In the genomic region with DNA sequence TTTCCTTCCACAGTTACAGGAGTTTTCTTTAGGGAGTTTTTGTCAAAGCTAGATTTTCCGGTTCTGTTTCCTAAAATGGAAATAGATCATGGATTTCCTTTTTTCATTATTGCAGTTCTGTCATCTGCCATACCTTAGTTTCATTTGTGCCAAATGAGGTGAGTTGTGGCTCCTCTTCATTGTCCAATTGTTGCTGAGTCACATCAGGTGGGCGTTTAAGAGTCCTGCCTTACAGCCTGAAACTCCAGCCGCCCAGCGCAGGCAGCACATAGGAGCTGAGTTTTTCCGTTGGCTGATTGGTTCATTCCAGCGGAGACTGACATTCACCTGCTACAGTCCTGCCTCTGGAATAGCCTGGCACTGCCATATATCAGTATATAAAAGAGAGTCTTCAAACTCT, we compare ENCODE assay signal across 9 cellular contexts. TPM values are rescaled to one million over a fixed set of nuclear protein-coding genes. Genes with fewer than 3 reads are reported as not detected.
DNase-seq lines count a peak whose midpoint lies in the region; ATAC-seq, FAIRE-seq and TF ChIP-seq lines count a peak whose summit lies in the region.
"Had no signal": no experiment of that assay in that cellular context is flagged by ENCODE, and none has a peak within 500 bp of the region (broad histone marks: within the 10 kb centered on the region; RNA-seq: fewer than 3 reads in every experiment).

No MANE protein-coding gene starts in this region.

- no peaks in the 10 kb centered on the region for H3K27me3 ChIP-seq in SK-N-SH (ENCODE audit: insufficient read depth)
- H3K27me3 ChIP-seq in adipocyte (replicated peaks; ENCODE audit: control insufficient read depth, insufficient read depth, low read length), result no peaks in the 10 kb centered on the region
- H3K27me3 ChIP-seq in keratinocyte (ENCODE audit: control insufficient read depth, extremely low read depth, insufficient read depth, low read length), result no peaks in the 10 kb centered on the region
- no peaks in the 10 kb centered on the region for H3K27me3 ChIP-seq in suprapubic skin

- POLR2A ChIA-PET in SK-N-SH (lab: Yijun Ruan, JAX), result no interaction called here

- no peak for DNase-seq in SK-N-SH
- DNase-seq in adipocyte (ENCODE audit: low read depth), result no peak
- no peak for DNase-seq in keratinocyte (ENCODE audit: low read depth, low spot score)
- DNase-seq in suprapubic skin (ENCODE audit: low spot score in 2 of 2), result no peak
- no peak for DNase-seq in amniotic stem cell (lab: John Stamatoyannopoulos, UW)
- no peak for DNase-seq in hepatic stellate cell (ENCODE audit: low spot score)
- DNase-seq: activated naive CD4-positive, alpha-beta T cell had no signal

- H4K20me1 ChIP-seq in SK-N-SH (ENCODE audit: insufficient read depth), result 0 out of 2 replicates have a peak, but pooled peaks cover 4% of the 10 kb centered on the region
- peaks cover 5% of the 10 kb centered on the region for H4K20me1 ChIP-seq in keratinocyte (ENCODE audit: control insufficient read depth, extremely low read depth, insufficient read depth, low read length)

- TF ChIP-seq RAD21 in SK-N-SH (IDR thresholded peaks at IDR 0.05; ENCODE audit: low read length), result no peak

- H3K9me3 ChIP-seq in SK-N-SH, result no peaks in the 10 kb centered on the region
- H3K9me3 ChIP-seq in adipocyte (ENCODE audit: control insufficient read depth, low read length), result no peaks in the 10 kb centered on the region
- H3K9me3 ChIP-seq in keratinocyte (ENCODE audit: control insufficient read depth, low read depth, low read length), result no peaks in the 10 kb centered on the region
- no peaks in the 10 kb centered on the region for H3K9me3 ChIP-seq in suprapubic skin

- dilution Hi-C loops in keratinocyte (cut with MboI; ENCODE audit: extremely low pct_ligation_motif_present, low sequenced_read_pairs), result no loop called here

- peaks cover 7 to 33% of the 10 kb centered on the region in 2 experiments; a peak in 2 of 4 replicates for H3K4me1 ChIP-seq in SK-N-SH (ENCODE audit: control insufficient read depth in 1 of 2, insufficient read depth in 2 of 2, low read depth in 1 of 2, low read length in 1 of 2)
- peaks cover 31% of the 10 kb centered on the region for H3K4me1 ChIP-seq in adipocyte (ENCODE audit: control insufficient read depth, insufficient read depth, low read length)
- peaks cover 26% of the 10 kb centered on the region for H3K4me1 ChIP-seq in keratinocyte (ENCODE audit: control insufficient read depth, extremely low read depth, insufficient read depth, low read length)
- H3K4me1 ChIP-seq in suprapubic skin, result peaks cover 47% of the 10 kb centered on the region

- TF ChIP-seq EP300 in SK-N-SH (IDR thresholded peaks at IDR 0.05; ENCODE audit: borderline replicate concordance in 1 of 2, low read depth in 1 of 2, low read length in 1 of 2), result no peak
- no peak for TF ChIP-seq EP300 in suprapubic skin (IDR thresholded peaks at IDR 0.05)

- peak overlapping the region; percentile 23; the same call in 1 of the 2 replicates for H3K4me2 ChIP-seq in SK-N-SH
- H3K4me2 ChIP-seq in keratinocyte (ENCODE audit: control insufficient read depth, extremely low read depth, insufficient read depth, low read depth, low read length), result peak overlapping the region; percentile 71

- H3K79me2 ChIP-seq in SK-N-SH (ENCODE audit: insufficient read depth) (peaks cover 95% of the 10 kb centered on the region), keratinocyte (ENCODE audit: control insufficient read depth, insufficient read depth, low read length) (peaks cover 3% of the 10 kb centered on the region)

- H2AFZ ChIP-seq in SK-N-SH (ENCODE audit: low read depth), result no peak overlapping the region
- peak overlapping the region; percentile 5 for H2AFZ ChIP-seq in keratinocyte (ENCODE audit: control insufficient read depth, low read length)

- ATAC-seq in SK-N-SH treated with all-trans-retinoic acid at 6 μM for 48 hours (no peak), GM21447 (IDR thresholded peaks at IDR 0.05; ENCODE audit: unreplicated experiment) (no peak)

- peaks cover 37% of the 10 kb centered on the region for H3F3A ChIP-seq in SK-N-SH (replicated peaks; ENCODE audit: insufficient read depth)

- H3K9me2 ChIP-seq in SK-N-SH, result no peaks in the 10 kb centered on the region

- H3K4me3 ChIP-seq in SK-N-SH (ENCODE audit: low read depth in 2 of 2, low read length in 1 of 2) (no peak overlapping the region), adipocyte (ENCODE audit: low read length) (no peak overlapping the region), keratinocyte (ENCODE audit: control insufficient read depth in 2 of 3, extremely low read depth in 1 of 3, insufficient read depth in 2 of 3, low read depth in 1 of 3, low read length in 3 of 3) (peak overlapping the region in 1 of 3 experiments; percentile 54), suprapubic skin (no peak overlapping the region)

- CTCF ChIA-PET in SK-N-SH (lab: Yijun Ruan, JAX), result interaction anchor here (0.8 to 2.1 kb wide), 3 partner anchors 35 to 139 kb away, joined by 3 to 17 read pairs (median 4); no protein-coding TSS in a partner anchor

- H3K9me1 ChIP-seq in keratinocyte (ENCODE audit: control insufficient read depth, extremely low read depth, insufficient read depth, low read length), result no peaks in the 10 kb centered on the region

- WGBS in SK-N-SH (ENCODE audit: low lambda C conversion rate), result 83% methylated on average over 6 of the region's 6 CpGs
- WGBS in suprapubic skin, result 32% methylated on average over 6 of the region's 6 CpGs

- peak overlapping the region in 1 of 2 experiments; percentile 82; a peak in 1 of 4 replicates for H3K27ac ChIP-seq in SK-N-SH (ENCODE audit: low read depth in 2 of 2, low read length in 1 of 2)
- peak overlapping the region; percentile 36 for H3K27ac ChIP-seq in keratinocyte (ENCODE audit: control insufficient read depth, insufficient read depth, low read length)
- peak overlapping the region; percentile 79 for H3K27ac ChIP-seq in suprapubic skin

- H3K36me3 ChIP-seq in SK-N-SH (replicated peaks in 1 of 2; ENCODE audit: control insufficient read depth in 1 of 2, insufficient read depth in 2 of 2, low read length in 1 of 2), result no peaks in the 10 kb centered on the region
- no peaks in the 10 kb centered on the region for H3K36me3 ChIP-seq in adipocyte (ENCODE audit: control insufficient read depth, insufficient read depth, low read length, severe bottlenecking)
- H3K36me3 ChIP-seq in keratinocyte (ENCODE audit: control insufficient read depth in 2 of 2, extremely low read depth in 1 of 2, insufficient read depth in 2 of 2, low read length in 2 of 2), result peaks cover 0 to 6% of the 10 kb centered on the region in 2 experiments
- no peaks in the 10 kb centered on the region for H3K36me3 ChIP-seq in suprapubic skin

- no peak overlapping the region for H3K9ac ChIP-seq in SK-N-SH
- peak overlapping the region; percentile 75 for H3K9ac ChIP-seq in adipocyte (ENCODE audit: low read length)
- peak overlapping the region; percentile 41 for H3K9ac ChIP-seq in keratinocyte (ENCODE audit: control insufficient read depth, extremely low read depth, insufficient read depth, low read length)

- TF ChIP-seq CTCF in SK-N-SH (IDR thresholded peaks at IDR 0.05) (no peak), keratinocyte (optimal IDR thresholded peaks at IDR 0.05 in 1 of 3, IDR thresholded peaks at IDR 0.05 in 1 of 3, conservative IDR thresholded peaks at IDR 0.05 in 1 of 3; ENCODE audit: extremely low read depth in 1 of 3, insufficient read depth in 2 of 3, low read length in 3 of 3) (no peak), suprapubic skin (IDR thresholded peaks at IDR 0.05) (no peak)

- TF ChIP-seq POLR2A in suprapubic skin (IDR thresholded peaks at IDR 0.05), result no peak

- peak; percentile 51 for FAIRE-seq in keratinocyte (lab: Jason Lieb, UNC)

TF ChIP-seq in SK-N-SH treated with all-trans-retinoic acid at 6 μM for 48 hours, 23 proteins besides CTCF, POLR2A, EP300 and RAD21:
- no peak for TF ChIP-seq TOX (CRISPR knock-in tag; IDR thresholded peaks at IDR 0.05; ENCODE audit: borderline replicate concordance)
TF ChIP-seq in SK-N-SH treated with all-trans-retinoic acid at 6 μM for 48 hours: peak in this region for 0.

RNA-seq across cellular contexts. Expression of gene SLC25A25, which starts 14.1 kb away (rescaled TPM):
- 12.1 and 12.3 TPM in 2 replicates for polyA plus RNA-seq in SK-N-SH (2012; rRNA removed)
- 7.5 and 10.3 TPM in 2 replicates for polyA plus RNA-seq in SK-N-SH (2012; cell fraction: cytosol; rRNA removed)
- 19.6 and 24.1 TPM in 2 replicates for polyA plus RNA-seq in SK-N-SH (2012; cell fraction: nucleus; rRNA removed)
- 4.1 to 7.9 TPM (median 6.5 TPM) in 3 replicates for polyA plus RNA-seq in keratinocyte
- polyA plus RNA-seq in keratinocyte (2011; ENCODE audit: low read depth), result 103 TPM
- polyA plus RNA-seq in keratinocyte (2011; cell fraction: cytosol; rRNA removed), result 3.0 and 3.5 TPM in 2 replicates
- polyA plus RNA-seq in keratinocyte (2011; cell fraction: nucleus; rRNA removed), result 9.7 and 9.9 TPM in 2 replicates
- 4.9 and 20.7 TPM in 2 replicates for polyA plus RNA-seq in keratinocyte (2012; ENCODE audit: low replicate concordance)
- 5.3 to 6.5 TPM (median 6.1 TPM) in 3 replicates for polyA minus RNA-seq in keratinocyte
- 8.4 TPM for polyA minus RNA-seq in keratinocyte (2011; cell fraction: cytosol; rRNA and poly(A)+ RNA removed)
- 7.2 and 8.0 TPM in 2 replicates for polyA minus RNA-seq in keratinocyte (2011; cell fraction: nucleus; rRNA and poly(A)+ RNA removed)
- total RNA-seq in suprapubic skin, result 100 to 1,000 TPM in 1 of 4 donors, 10 to 100 TPM in 3; 37.9 to 106 (median 66.5) TPM

RNA-seq across cellular contexts. Expression of gene NAIF1, which starts 15.1 kb away (rescaled TPM):
- polyA plus RNA-seq in SK-N-SH (2012; rRNA removed), result 14.6 and 14.8 TPM in 2 replicates
- 10.0 and 12.9 TPM in 2 replicates for polyA plus RNA-seq in SK-N-SH (2012; cell fraction: cytosol; rRNA removed)
- polyA plus RNA-seq in SK-N-SH (2012; cell fraction: nucleus; rRNA removed), result 7.9 and 8.3 TPM in 2 replicates
- 6.3 to 7.5 TPM (median 7.4 TPM) in 3 replicates for polyA plus RNA-seq in keratinocyte
- polyA plus RNA-seq in keratinocyte (2011; ENCODE audit: low read depth), result 7.4 TPM
- 5.9 and 8.1 TPM in 2 replicates for polyA plus RNA-seq in keratinocyte (2011; cell fraction: cytosol; rRNA removed)
- 7.9 and 8.6 TPM in 2 replicates for polyA plus RNA-seq in keratinocyte (2011; cell fraction: nucleus; rRNA removed)
- 7.1 and 10.0 TPM in 2 replicates for polyA plus RNA-seq in keratinocyte (2012; ENCODE audit: low replicate concordance)
- polyA minus RNA-seq in keratinocyte, result 4.6 to 7.5 TPM (median 5.9 TPM) in 3 replicates
- 16.5 TPM for polyA minus RNA-seq in keratinocyte (2011; cell fraction: cytosol; rRNA and poly(A)+ RNA removed)
- polyA minus RNA-seq in keratinocyte (2011; cell fraction: nucleus; rRNA and poly(A)+ RNA removed), result 3.4 and 5.4 TPM in 2 replicates
- 10 to 100 TPM in 3 of 4 donors, 1 to 10 TPM in 1; 9.6 to 14.7 (median 12.6) TPM for total RNA-seq in suprapubic skin

RNA-seq across cellular contexts. Expression of gene PTGES2, which starts 45.4 kb away (rescaled TPM):
- 130 and 141 TPM in 2 replicates for polyA plus RNA-seq in SK-N-SH (2012; rRNA removed)
- 56.6 and 84.9 TPM in 2 replicates for polyA plus RNA-seq in SK-N-SH (2012; cell fraction: cytosol; rRNA removed)
- 165 and 193 TPM in 2 replicates for polyA plus RNA-seq in SK-N-SH (2012; cell fraction: nucleus; rRNA removed)
- polyA plus RNA-seq in keratinocyte, result 61.3 to 71.3 TPM (median 68.7 TPM) in 3 replicates
- polyA plus RNA-seq in keratinocyte (2011; ENCODE audit: low read depth), result 12.9 TPM
- 40.6 and 68.8 TPM in 2 replicates for polyA plus RNA-seq in keratinocyte (2011; cell fraction: cytosol; rRNA removed)
- polyA plus RNA-seq in keratinocyte (2011; cell fraction: nucleus; rRNA removed), result 71.2 and 78.4 TPM in 2 replicates
- polyA plus RNA-seq in keratinocyte (2012; ENCODE audit: low replicate concordance), result 26.6 and 60.0 TPM in 2 replicates
- polyA minus RNA-seq in keratinocyte, result 48.2 to 64.8 TPM (median 49.7 TPM) in 3 replicates
- polyA minus RNA-seq in keratinocyte (2011; cell fraction: cytosol; rRNA and poly(A)+ RNA removed), result 79.8 TPM
- polyA minus RNA-seq in keratinocyte (2011; cell fraction: nucleus; rRNA and poly(A)+ RNA removed), result 30.1 and 30.7 TPM in 2 replicates
- total RNA-seq in suprapubic skin, result 10 to 100 TPM; 47.4 to 76.0 (median 55.9) TPM
